1 cellular context compared by ENCODE assay signal in genomic region chr1:159916240-159917051, GRCh38.
A peak's percentile ranks its signal among the peaks of the same experiment; 100 is the strongest.
TF ChIP-seq lines count a peak whose summit lies in the region.

No MANE protein-coding gene starts in this region.

TF ChIP-seq in HEK293, 187 proteins besides CTCF, POLR2A, EP300 and RAD21 (continued from another document and continues in another):
- TF ChIP-seq ZBTB17 (tag by site-specific recombination; IDR thresholded peaks at IDR 0.05), result peak; percentile 94
- TF ChIP-seq ZNF677 (tag by site-specific recombination; IDR thresholded peaks at IDR 0.05), result no peak
- peak; percentile 97 for TF ChIP-seq PRDM6 (tag by site-specific recombination; IDR thresholded peaks at IDR 0.05)
- TF ChIP-seq ZNF692 (tag by site-specific recombination; IDR thresholded peaks at IDR 0.05), result peak; percentile 88
- peak; percentile 60 for TF ChIP-seq ZNF518A (tag by site-specific recombination; conservative IDR thresholded peaks at IDR 0.05; ENCODE audit: low read depth)
- no peak for TF ChIP-seq ZNF140 (tag by site-specific recombination; IDR thresholded peaks at IDR 0.05)
- no peak for TF ChIP-seq HOXA7 (CRISPR knock-in tag; IDR thresholded peaks at IDR 0.05; ENCODE audit: borderline replicate concordance)
- TF ChIP-seq GLI4 (tag by site-specific recombination; IDR thresholded peaks at IDR 0.05), result 0 out of 2 replicates have a peak, but pooled peaks have one; percentile 41
- TF ChIP-seq ZNF324 (tag by site-specific recombination; IDR thresholded peaks at IDR 0.05), result peak; percentile 96
- TF ChIP-seq ELK4 (IDR thresholded peaks at IDR 0.05; ENCODE audit: borderline replicate concordance, low read depth, low read length), result no peak
- TF ChIP-seq ZNF16 (tag by site-specific recombination; IDR thresholded peaks at IDR 0.05; ENCODE audit: low read depth), result no peak
- TF ChIP-seq ZNF18 (tag by site-specific recombination; IDR thresholded peaks at IDR 0.05), result peak; percentile 78
- peak; percentile 96 for TF ChIP-seq WT1 (tag by site-specific recombination; IDR thresholded peaks at IDR 0.05)
- TF ChIP-seq ZNF221 (tag by site-specific recombination; IDR thresholded peaks at IDR 0.05; ENCODE audit: borderline replicate concordance), result no peak
- peak; percentile 80 for TF ChIP-seq EGR2 (tag by site-specific recombination; IDR thresholded peaks at IDR 0.05; ENCODE audit: low read depth)
- peak; percentile 98 for TF ChIP-seq ZNF629 (tag by site-specific recombination; IDR thresholded peaks at IDR 0.05)
- TF ChIP-seq ZNF530 (tag by site-specific recombination; IDR thresholded peaks at IDR 0.05; ENCODE audit: low read depth), result no peak
- no peak for TF ChIP-seq ZNF704 (tag by site-specific recombination; IDR thresholded peaks at IDR 0.05)
- TF ChIP-seq KLF17 (tag by site-specific recombination; IDR thresholded peaks at IDR 0.05), result peak; percentile 99
- peak; percentile 97; the same call in 1 of the 2 replicates for TF ChIP-seq ZNF391 (tag by site-specific recombination; IDR thresholded peaks at IDR 0.05; ENCODE audit: borderline replicate concordance, low read depth)
- no peak for TF ChIP-seq ZNF529 (tag by site-specific recombination; IDR thresholded peaks at IDR 0.05; ENCODE audit: insufficient replicate concordance)
- TF ChIP-seq PRDM4 (tag by site-specific recombination; IDR thresholded peaks at IDR 0.05), result peak; percentile 92
- peak; percentile 5; the same call in 1 of the 2 replicates for TF ChIP-seq ZNF664 (tag by site-specific recombination; IDR thresholded peaks at IDR 0.05)
- peak; percentile 92 for TF ChIP-seq MZF1 (tag by site-specific recombination; IDR thresholded peaks at IDR 0.05; ENCODE audit: borderline replicate concordance)
- TF ChIP-seq PRDM2 (tag by site-specific recombination; IDR thresholded peaks at IDR 0.05; ENCODE audit: borderline replicate concordance), result no peak
- peak; percentile 96 for TF ChIP-seq SCRT1 (tag by site-specific recombination; IDR thresholded peaks at IDR 0.05; ENCODE audit: borderline replicate concordance)
- no peak for TF ChIP-seq MYNN (tag by site-specific recombination; IDR thresholded peaks at IDR 0.05; ENCODE audit: borderline replicate concordance)
- no peak for TF ChIP-seq ZBTB26 (tag by site-specific recombination; optimal IDR thresholded peaks at IDR 0.05)
